In genomic region chr4:91340843-91341242, GRCh38 we compare ENCODE assay signal across 25 cellular contexts.
"Had no signal": no experiment of that assay in that cellular context is flagged by ENCODE, and none has a peak within 500 bp of the region (broad histone marks: within the 10 kb centered on the region; RNA-seq: fewer than 3 reads in every experiment).

No MANE protein-coding gene starts in this region.

- DNase-seq: colonic mucosa; cortex of kidney; dermis blood vessel endothelial cell; dorsolateral prefrontal cortex; effector CD4-positive, alpha-beta T cell; effector CD8-positive, alpha-beta T cell; effector memory CD4-positive, alpha-beta T cell; effector memory CD8-positive, alpha-beta T cell; endodermal cell; erythroblast; esophagus squamous epithelium; foreskin fibroblast; foreskin keratinocyte; foreskin melanocyte; gastrocnemius medialis; glutamatergic neuron; head of caudate nucleus; heart left ventricle; heart right ventricle had no signal

- H3K36me3 ChIP-seq: colonic mucosa, esophagus muscularis mucosa, esophagus squamous epithelium, gastrocnemius medialis, gastroesophageal sphincter, heart left ventricle, heart right ventricle had no signal

- H3K9me3 ChIP-seq: colonic mucosa, esophagus muscularis mucosa, esophagus squamous epithelium, gastrocnemius medialis, gastroesophageal sphincter, heart left ventricle, heart right ventricle had no signal

- H3K4me3 ChIP-seq: colonic mucosa, coronary artery, dorsolateral prefrontal cortex, esophagus muscularis mucosa, esophagus squamous epithelium, gastrocnemius medialis, gastroesophageal sphincter, heart left ventricle, heart right ventricle, hepatocyte had no signal

- ATAC-seq: effector memory CD8-positive, alpha-beta T cell; esophagus mucosa; foreskin keratinocyte; gastrocnemius medialis; gastroesophageal sphincter; heart left ventricle; heart right ventricle had no signal

- H3K4me2 ChIP-seq: hepatocyte had no signal

- H2AFZ ChIP-seq: hepatocyte had no signal

- H3K27ac ChIP-seq: colonic mucosa, coronary artery, dorsolateral prefrontal cortex, epithelial cell of prostate, esophagus muscularis mucosa, esophagus squamous epithelium, foreskin keratinocyte, gastrocnemius medialis, gastroesophageal sphincter, heart left ventricle, heart right ventricle, hepatocyte had no signal

- H3K79me2 ChIP-seq: hepatocyte had no signal

- H3K4me1 ChIP-seq: colonic mucosa, esophagus muscularis mucosa, esophagus squamous epithelium, foreskin keratinocyte, gastrocnemius medialis, gastroesophageal sphincter, heart left ventricle, heart right ventricle had no signal

- H3K27me3 ChIP-seq: colonic mucosa, dorsolateral prefrontal cortex, esophagus muscularis mucosa, esophagus squamous epithelium, foreskin keratinocyte, gastrocnemius medialis, gastroesophageal sphincter, heart left ventricle, heart right ventricle, hepatocyte had no signal
